Comparison of ENCODE assay signal across 7 cellular contexts in the genomic region with DNA sequence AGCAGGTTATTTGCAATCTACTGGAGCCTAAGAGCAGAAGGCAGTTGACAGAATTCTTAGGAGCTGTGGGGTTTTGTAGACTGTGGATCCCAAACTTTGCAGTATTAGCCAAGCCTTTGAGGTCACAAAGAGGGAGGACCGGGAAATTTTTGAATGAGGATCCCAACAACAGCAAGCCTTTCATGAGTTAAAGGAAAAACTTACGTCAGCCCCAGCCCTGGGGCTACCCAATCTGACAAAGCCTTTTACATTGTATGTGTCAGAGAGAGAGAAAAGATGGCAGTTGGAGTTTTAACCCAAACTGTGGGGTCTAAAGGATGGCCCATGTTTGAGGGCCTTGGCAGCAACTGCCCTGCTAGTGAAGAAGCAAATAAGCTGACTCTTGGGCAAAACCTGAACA.
DNase-seq lines count a peak whose midpoint lies in the region; FAIRE-seq and TF ChIP-seq lines count a peak whose summit lies in the region.
"Not testable (repeated sequence)": the region's sequence is repeated elsewhere in the genome, so short reads cannot be mapped to it uniquely, and the experiment has no call there.

No MANE protein-coding gene starts in this region.

- H3K27ac ChIP-seq in breast epithelium (peak overlapping the region; percentile 92 to 93), smooth muscle cell (ENCODE audit: low read depth) (peak overlapping the region; percentile 81)
- H3K27ac ChIP-seq in keratinocyte (ENCODE audit: control insufficient read depth, insufficient read depth, low read length) = not testable (repeated sequence)

- not testable (repeated sequence) for TF ChIP-seq POLR2A in breast epithelium (IDR thresholded peaks at IDR 0.05)

- not testable (repeated sequence) for H3K9ac ChIP-seq in keratinocyte (ENCODE audit: control insufficient read depth, extremely low read depth, insufficient read depth, low read length)
- peak overlapping the region; percentile 32 for H3K9ac ChIP-seq in smooth muscle cell (ENCODE audit: low read depth)

- DNase-seq in SK-MEL-5 (ENCODE audit: low read depth, low spot score) (peak; percentile 82), epithelial cell of esophagus (ENCODE audit: low read depth) (peak; percentile 61), foreskin melanocyte (peak; percentile 84), neural crest cell (ENCODE audit: low read depth, low spot score) (peak; percentile 26)
- DNase-seq in breast epithelium (ENCODE audit: low spot score in 2 of 2); keratinocyte (ENCODE audit: low read depth, low spot score); smooth muscle cell (lab: John Stamatoyannopoulos, UW; ENCODE audit: unreplicated experiment): not testable (repeated sequence)

- peak overlapping the region; percentile 10 for H3K4me3 Mint-ChIP-seq in neural crest cell

- not testable (repeated sequence) for H3F3A ChIP-seq in smooth muscle cell (ENCODE audit: low read depth)

- not testable (repeated sequence) for H3K27me3 Mint-ChIP-seq in neural crest cell (ENCODE audit: low read depth)

- not testable (repeated sequence) for H3K4me3 ChIP-seq in breast epithelium; epithelial cell of esophagus (ENCODE audit: low read length); keratinocyte (ENCODE audit: control insufficient read depth in 2 of 3, extremely low read depth in 1 of 3, insufficient read depth in 2 of 3, low read depth in 1 of 3, low read length in 3 of 3); smooth muscle cell

- TF ChIP-seq CTCF in breast epithelium (IDR thresholded peaks at IDR 0.05); epithelial cell of esophagus (IDR thresholded peaks at IDR 0.05; ENCODE audit: insufficient read depth, low read depth, low read length, missing control alignments); keratinocyte (optimal IDR thresholded peaks at IDR 0.05 in 1 of 3, IDR thresholded peaks at IDR 0.05 in 1 of 3, conservative IDR thresholded peaks at IDR 0.05 in 1 of 3; ENCODE audit: extremely low read depth in 1 of 3, insufficient read depth in 2 of 3, low read length in 3 of 3); neural crest cell (conservative IDR thresholded peaks at IDR 0.05); smooth muscle cell (IDR thresholded peaks at IDR 0.05; ENCODE audit: borderline replicate concordance, insufficient read depth, poor library complexity, severe bottlenecking): not testable (repeated sequence)

- H3K27me3 ChIP-seq in breast epithelium; keratinocyte (ENCODE audit: control insufficient read depth, extremely low read depth, insufficient read depth, low read length); smooth muscle cell (ENCODE audit: low read depth): not testable (repeated sequence)

- WGBS in smooth muscle cell (ENCODE audit: low lambda C conversion rate) = 63% methylated on average over 2 of the region's 2 CpGs

- intact Hi-C loops in breast epithelium (cut with DNase I; ENCODE audit: low total_unique reads) = not testable (repeated sequence)

- not testable (repeated sequence) for H3K36me3 Mint-ChIP-seq in neural crest cell (ENCODE audit: low read depth)

- peak overlapping the region; percentile 94 for H3K27ac Mint-ChIP-seq in neural crest cell (ENCODE audit: unreplicated experiment)

- FAIRE-seq in keratinocyte (lab: Jason Lieb, UNC) = not testable (repeated sequence)

- peaks cover 41% of the 10 kb centered on the region for H3K4me1 Mint-ChIP-seq in neural crest cell

- H3K9me3 Mint-ChIP-seq in neural crest cell = not testable (repeated sequence)

- H3K4me2 ChIP-seq in keratinocyte (ENCODE audit: control insufficient read depth, extremely low read depth, insufficient read depth, low read depth, low read length) = peak overlapping the region; percentile 32
- H3K4me2 ChIP-seq in smooth muscle cell = not testable (repeated sequence)

- H3K9me1 ChIP-seq in keratinocyte (ENCODE audit: control insufficient read depth, extremely low read depth, insufficient read depth, low read length) = not testable (repeated sequence)

- not testable (repeated sequence) for H3K79me2 ChIP-seq in keratinocyte (ENCODE audit: control insufficient read depth, insufficient read depth, low read length); smooth muscle cell (ENCODE audit: low read depth)

- H4K20me1 ChIP-seq in keratinocyte (ENCODE audit: control insufficient read depth, extremely low read depth, insufficient read depth, low read length); smooth muscle cell (ENCODE audit: low read depth): not testable (repeated sequence)

- dilution Hi-C loops in keratinocyte (cut with MboI; ENCODE audit: extremely low pct_ligation_motif_present, low sequenced_read_pairs) = not testable (repeated sequence)

- not testable (repeated sequence) for H3K9me3 ChIP-seq in breast epithelium; keratinocyte (ENCODE audit: control insufficient read depth, low read depth, low read length); smooth muscle cell (replicated peaks; ENCODE audit: low read depth)

- not testable (repeated sequence) for H2AFZ ChIP-seq in keratinocyte (ENCODE audit: control insufficient read depth, low read length); smooth muscle cell (ENCODE audit: low read depth)

- in situ Hi-C loops in SK-MEL-5 (cut with HindIII; ENCODE audit: low pct_unique_long_range_greater_than_20kb, low sequenced_read_pairs) = not testable (repeated sequence)

- H3K4me1 ChIP-seq in breast epithelium; smooth muscle cell (ENCODE audit: low read depth): not testable (repeated sequence)
- H3K4me1 ChIP-seq in keratinocyte (ENCODE audit: control insufficient read depth, extremely low read depth, insufficient read depth, low read length) = peaks cover 18% of the 10 kb centered on the region

- not testable (repeated sequence) for H3K36me3 ChIP-seq in breast epithelium; keratinocyte (ENCODE audit: control insufficient read depth in 2 of 2, extremely low read depth in 1 of 2, insufficient read depth in 2 of 2, low read length in 2 of 2); smooth muscle cell (ENCODE audit: low read depth)
